1 cellular context compared by ENCODE assay signal in the genomic region with DNA sequence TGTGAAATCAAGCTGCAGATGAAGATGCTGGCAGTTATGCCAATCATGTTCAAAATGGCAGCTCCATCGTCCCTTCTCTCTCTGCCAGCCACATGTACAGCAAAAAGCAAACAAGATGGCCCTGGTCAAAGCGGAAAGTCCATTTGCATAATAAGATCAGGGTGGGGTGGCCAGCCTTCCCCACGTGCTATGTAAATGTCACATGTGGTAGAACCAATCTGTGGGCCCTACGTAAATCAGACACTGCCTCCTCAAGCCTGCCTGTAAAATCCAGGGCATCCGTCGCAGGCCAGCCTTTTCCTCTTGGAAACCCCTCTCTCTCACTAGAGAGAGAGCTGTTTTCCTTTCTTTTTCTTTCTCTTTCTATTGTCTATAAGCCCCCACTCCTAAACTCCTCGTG.
A peak's percentile ranks its signal among the peaks of the same experiment; 100 is the strongest.
TF ChIP-seq lines count a peak whose summit lies in the region.

No MANE protein-coding gene starts in this region.

TF ChIP-seq in HepG2, 621 proteins besides CTCF, POLR2A, EP300 and RAD21 (continued from another document):
- no peak for TF ChIP-seq MXD3 (CRISPR knock-in tag; IDR thresholded peaks at IDR 0.05)
- TF ChIP-seq MNT (IDR thresholded peaks at IDR 0.05) = peak; percentile 92
- TF ChIP-seq SRF (IDR thresholded peaks at IDR 0.05; ENCODE audit: low read depth, low read length) = no peak
